ENCODE assay signal across 8 cellular contexts in genomic region chr19:40365613-40366401, GRCh38. TPM values are rescaled to one million over a fixed set of nuclear protein-coding genes. Genes with fewer than 3 reads are reported as not detected.
DNase-seq lines count a peak whose midpoint lies in the region; TF ChIP-seq lines count a peak whose summit lies in the region.

No MANE protein-coding gene starts in this region.

- intact Hi-C loops in breast epithelium (cut with DNase I; ENCODE audit: low total_unique reads): no loop called here
- intact Hi-C loops in MCF 10A (cut with micrococcal nuclease): no loop called here

- H3K27ac ChIP-seq in breast epithelium (peak overlapping the region; percentile 29 to 68), cingulate gyrus (ENCODE audit: low read depth, low read length) (peak overlapping the region; percentile 39)

- no peak overlapping the region for H3K4me3 Mint-ChIP-seq in MCF 10A (ENCODE audit: unreplicated experiment)

- no peak for TF ChIP-seq POLR2A in breast epithelium (IDR thresholded peaks at IDR 0.05)

- TF ChIP-seq CTCF in breast epithelium (IDR thresholded peaks at IDR 0.05): no peak
- TF ChIP-seq CTCF in MCF 10A (IDR thresholded peaks at IDR 0.05; ENCODE audit: unreplicated experiment): no peak

- no peaks in the 10 kb centered on the region for H3K4me1 Mint-ChIP-seq in MCF 10A (ENCODE audit: insufficient read depth, unreplicated experiment)

- no peaks in the 10 kb centered on the region for H3K4me1 ChIP-seq in breast epithelium

- no peaks in the 10 kb centered on the region for H3K9me3 ChIP-seq in breast epithelium

- peak overlapping the region; percentile 38 to 63 (median 40) for H3K4me3 ChIP-seq in breast epithelium

- BruUV-seq in MCF 10A (replicated peaks; lab: Mats Ljungman, UMichigan): no TSS peak

- H3K9me3 Mint-ChIP-seq in MCF 10A (ENCODE audit: unreplicated experiment): no peaks in the 10 kb centered on the region

- H3K27me3 ChIP-seq in breast epithelium: no peaks in the 10 kb centered on the region

- DNase-seq in breast epithelium (ENCODE audit: low spot score in 2 of 2): peak in 1 of 2 donors; percentile 37
- no peak for DNase-seq in MCF 10A (ENCODE audit: unreplicated experiment)
- DNase-seq in T-helper 9 cell: peak; percentile 18
- DNase-seq in kidney glomerular epithelial cell (lab: John Stamatoyannopoulos, UW): peak; percentile 58
- DNase-seq in stimulated activated CD4-positive, alpha-beta T cell treated with anti-CD3 and anti-CD28 coated beads, Interleukin-1b, Interleukin-23, amount 100 ng/mL, for 4 hours (ENCODE audit: low read depth in 2 of 2): peak; percentile 25 to 52
- DNase-seq in RPMI8226: no peak
- DNase-seq in NCI-H345 treated with DMSO at 0.1 percent for 48 hours (lab: John Stamatoyannopoulos, UW; ENCODE audit: unreplicated experiment): no peak

- H3K27ac Mint-ChIP-seq in MCF 10A (ENCODE audit: low read depth, unreplicated experiment): no peak overlapping the region

- CTCF ChIA-PET in MCF 10A (lab: Yijun Ruan, JAX): interaction anchor here (0.5 kb wide), 1 partner anchor 49 kb away, joined by 3 read pairs; no protein-coding TSS in a partner anchor

- no peaks in the 10 kb centered on the region for H3K36me3 ChIP-seq in breast epithelium

- no peaks in the 10 kb centered on the region for H3K27me3 Mint-ChIP-seq in MCF 10A (ENCODE audit: insufficient read depth, unreplicated experiment)

- peaks cover 16% of the 10 kb centered on the region for H3K36me3 Mint-ChIP-seq in MCF 10A (ENCODE audit: insufficient read depth, unreplicated experiment)

- POLR2A ChIA-PET in MCF 10A (lab: Yijun Ruan, JAX): interaction anchor here (0.6 kb wide), 1 partner anchor 307 kb away, joined by 3 read pairs; no protein-coding TSS in a partner anchor

RNA-seq across cellular contexts. Expression of gene PLD3, which starts 17.3 kb away (rescaled TPM):
- total RNA-seq in breast epithelium (100 to 1,000 TPM; 165 to 473 (median 221) TPM), MCF 10A (2022) (98.9 and 130 TPM in 2 replicates)

RNA-seq across cellular contexts. Expression of gene C19orf47, which starts 17.6 kb away (rescaled TPM):
- 10 to 100 TPM in 2 of 3 donors, 1 to 10 TPM in 1; 6.7 to 13.0 (median 10.2) TPM for total RNA-seq in breast epithelium
- total RNA-seq in MCF 10A (2022): 14.9 and 16.1 TPM in 2 replicates

RNA-seq across cellular contexts. Expression of gene HIPK4, which starts 24.2 kb away (rescaled TPM):
- total RNA-seq in breast epithelium (under 1 TPM in 2 of 3 donors, not detected in 1; 0.16 to 0.33 TPM), MCF 10A (2022) (not detected in 2 replicates)

RNA-seq across cellular contexts. Expression of gene PRX, which starts 47.4 kb away (rescaled TPM):
- 1 to 10 TPM; 2.7 to 9.1 (median 5.2) TPM for total RNA-seq in breast epithelium
- 2.1 and 2.4 TPM in 2 replicates for total RNA-seq in MCF 10A (2022)

RNA-seq across cellular contexts. Expression of gene SERTAD1, which starts 60.0 kb away (rescaled TPM):
- 10 to 100 TPM; 10.4 to 25.3 (median 18.0) TPM for total RNA-seq in breast epithelium
- total RNA-seq in MCF 10A (2022): 16.2 and 17.9 TPM in 2 replicates

Comparison
In these comparisons a context has a peak if more than half of its experiments do, and no peak if none do; other contexts are left out.
1. DNase-seq: peak in T-helper 9 cell (single experiment), kidney glomerular epithelial cell (single experiment) and stimulated activated CD4-positive, alpha-beta T cell treated with anti-CD3 and anti-CD28 coated beads, Interleukin-1b, Interleukin-23, amount 100 ng/mL, for 4 hours (2 of 2); none in MCF 10A (single experiment), RPMI8226 (single experiment) and NCI-H345 treated with DMSO at 0.1 percent for 48 hours (single experiment).